ENCODE assay signal across 8 cellular contexts in genomic region chr1:8661185-8662110, GRCh38.
DNase-seq lines count a peak whose midpoint lies in the region; ATAC-seq, FAIRE-seq and TF ChIP-seq lines count a peak whose summit lies in the region.

No MANE protein-coding gene starts in this region.

- H3K4me1 ChIP-seq in breast epithelium (peaks cover 0 to 11% of the 10 kb centered on the region in 2 donors), mucosa of stomach (ENCODE audit: control insufficient read depth, insufficient read depth, low read length) (peaks cover 51% of the 10 kb centered on the region)

- H3K36me3 ChIP-seq in BJ (ENCODE audit: control insufficient read depth, insufficient read depth, low read length), result no peaks in the 10 kb centered on the region
- H3K36me3 ChIP-seq in breast epithelium, result no peaks in the 10 kb centered on the region
- no peaks in the 10 kb centered on the region for H3K36me3 ChIP-seq in mucosa of stomach (ENCODE audit: control insufficient read depth, insufficient read depth, low read length)

- no peak for TF ChIP-seq POLR2A in breast epithelium (IDR thresholded peaks at IDR 0.05)

- H3K4me3 ChIP-seq in BJ (ENCODE audit: low read depth, low read length) (no peak overlapping the region), breast epithelium (no peak overlapping the region), mucosa of stomach (ENCODE audit: low read length) (no peak overlapping the region)

- peak overlapping the region; percentile 35 to 76 for H3K27ac ChIP-seq in breast epithelium

- ATAC-seq in GM18873 (IDR thresholded peaks at IDR 0.05; ENCODE audit: low FRiP score, unreplicated experiment), result no peak

- H3K27me3 ChIP-seq in BJ (ENCODE audit: control insufficient read depth, insufficient read depth, low read length) (no peaks in the 10 kb centered on the region), breast epithelium (no peaks in the 10 kb centered on the region), mucosa of stomach (ENCODE audit: control insufficient read depth, insufficient read depth, low read length) (no peaks in the 10 kb centered on the region)

- no peak for FAIRE-seq in HTR-8/SVneo (lab: Jason Lieb, UNC)
- FAIRE-seq in urothelium cell line (lab: Jason Lieb, UNC), result no peak

- intact Hi-C loops in breast epithelium (cut with DNase I; ENCODE audit: low total_unique reads), result no loop called here

- peak overlapping the region; percentile 31 for H3K9ac ChIP-seq in mucosa of stomach (ENCODE audit: low read length)

- CTCF ChIA-PET in BJ (lab: Yijun Ruan, JAX), result interaction anchor here (0.5 to 1.9 kb wide), 6 partner anchors 10 to 183 kb away, joined by 3 to 7 read pairs (median 3); no protein-coding TSS in a partner anchor

- POLR2A ChIA-PET in BJ (lab: Charles Lee), result interaction anchor here (0.6 to 1.1 kb wide), 2 partner anchors 10 to 180 kb away, joined by 3 to 4 read pairs; no protein-coding TSS in a partner anchor

- H3K9me3 ChIP-seq in breast epithelium (no peaks in the 10 kb centered on the region), mucosa of stomach (ENCODE audit: control insufficient read depth, low read length) (no peaks in the 10 kb centered on the region)

- no peak for TF ChIP-seq CTCF in BJ (IDR thresholded peaks at IDR 0.05; ENCODE audit: insufficient read depth, low read depth, low read length)
- TF ChIP-seq CTCF in breast epithelium (IDR thresholded peaks at IDR 0.05), result no peak

- DNase-seq in BJ (ENCODE audit: low read depth) (peak; percentile 63), HTR-8/SVneo (ENCODE audit: insufficient read length, low spot score) (peak; percentile 17), breast epithelium (ENCODE audit: low spot score in 2 of 2) (no peak), urothelium cell line (ENCODE audit: low spot score) (peak; percentile 25), Kasumi-1 (lab: John Stamatoyannopoulos, UW) (no peak), superior temporal gyrus (ENCODE audit: extremely low spot score) (no peak)

Comparison
In these comparisons a context has a peak if more than half of its experiments do, and no peak if none do; other contexts are left out.
1. DNase-seq: peak in BJ (single experiment), HTR-8/SVneo (single experiment) and urothelium cell line (single experiment); none in breast epithelium (0 of 2), Kasumi-1 (0 of 2) and superior temporal gyrus (single experiment).